12 cellular contexts compared by ENCODE assay signal in the genomic region with DNA sequence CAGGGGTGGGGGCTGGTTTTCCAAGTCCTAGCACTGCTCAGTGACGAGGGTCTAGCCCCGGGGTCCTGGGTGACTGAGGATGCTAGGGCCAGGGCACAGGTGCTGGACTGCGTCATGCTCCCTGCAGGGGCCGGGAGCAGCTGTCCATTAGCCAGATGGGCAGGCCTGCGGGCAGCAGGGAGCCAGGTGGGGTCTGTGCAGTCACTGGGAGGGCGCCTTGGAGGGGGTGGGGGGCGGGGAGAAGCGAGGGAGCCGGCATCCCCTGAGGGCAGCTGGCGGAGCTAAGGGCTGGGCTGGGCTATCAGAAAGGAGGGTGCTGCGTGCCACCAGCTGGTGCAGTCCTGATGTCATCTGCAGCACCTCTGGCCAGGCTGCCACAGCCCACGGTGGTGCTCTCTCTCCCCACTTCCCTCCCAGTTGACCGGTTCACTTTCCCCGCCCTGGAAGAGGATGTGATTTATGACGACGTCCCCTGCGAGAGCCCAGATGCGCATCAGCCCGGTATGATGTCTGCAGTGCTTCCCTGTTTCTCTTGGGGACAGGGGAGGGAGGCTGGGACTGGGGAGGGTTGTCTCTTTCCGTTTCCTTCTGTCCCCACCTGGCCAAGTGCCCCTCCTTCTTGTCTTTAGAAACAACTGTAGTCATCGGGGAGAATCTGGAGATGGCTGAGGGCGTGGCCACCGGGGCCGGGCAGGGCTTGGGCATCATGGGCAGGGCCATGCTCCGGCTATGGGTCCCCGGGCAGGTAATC.
DNase-seq lines count a peak whose midpoint lies in the region; ATAC-seq and TF ChIP-seq lines count a peak whose summit lies in the region.
"Had no signal": no experiment of that assay in that cellular context is flagged by ENCODE, and none has a peak within 500 bp of the region (broad histone marks: within the 10 kb centered on the region; RNA-seq: fewer than 3 reads in every experiment).

No MANE protein-coding gene starts in this region.

- ATAC-seq in GM21367 (IDR thresholded peaks at IDR 0.05; ENCODE audit: unreplicated experiment) (no peak), HG03135 (IDR thresholded peaks at IDR 0.05; ENCODE audit: unreplicated experiment) (no peak)

- H3K4me1 ChIP-seq in BLaER1 = peaks cover 56% of the 10 kb centered on the region
- peaks cover 5 to 45% (median 11%) of the 10 kb centered on the region in 3 donors for H3K4me1 ChIP-seq in esophagus squamous epithelium
- peaks cover 0 to 32% (median 0%) of the 10 kb centered on the region in 6 donors for H3K4me1 ChIP-seq in spleen

- H3K4me3 ChIP-seq in BLaER1 (no peak overlapping the region), esophagus squamous epithelium (no peak overlapping the region), spleen (no peak overlapping the region)

- no peaks in the 10 kb centered on the region for H3K9me3 ChIP-seq in BLaER1
- no peaks in the 10 kb centered on the region for H3K9me3 ChIP-seq in esophagus squamous epithelium
- no peaks in the 10 kb centered on the region for H3K9me3 ChIP-seq in spleen

- H3K27me3 ChIP-seq in BLaER1 (no peaks in the 10 kb centered on the region), esophagus squamous epithelium (no peaks in the 10 kb centered on the region), spleen (replicated peaks in 1 of 7) (peaks cover 0 to 9% (median 0%) of the 10 kb centered on the region in 7 donors)

- peaks cover 12% of the 10 kb centered on the region; the same call in 1 of the 2 replicates for H4K20me1 ChIP-seq in BLaER1

- H3K27ac ChIP-seq in BLaER1 (peak overlapping the region; percentile 73), esophagus squamous epithelium (peak overlapping the region in 3 of 4 donors; percentile 13 to 72 (median 67)), spleen (no peak overlapping the region)

- peak overlapping the region; percentile 78 for H3K4me2 ChIP-seq in BLaER1

- intact Hi-C loops in esophagus squamous epithelium (cut with DNase I) = no loop called here
- intact Hi-C loops in spleen (cut with DNase I; ENCODE audit: low total_unique reads) = no loop called here

- H3K36me3 ChIP-seq in BLaER1 = peaks cover 25% of the 10 kb centered on the region
- H3K36me3 ChIP-seq in esophagus squamous epithelium = peaks cover 0 to 73% (median 9%) of the 10 kb centered on the region in 3 donors
- peaks cover 0 to 39% (median 5%) of the 10 kb centered on the region in 6 donors for H3K36me3 ChIP-seq in spleen

- TF ChIP-seq CTCF in esophagus squamous epithelium (IDR thresholded peaks at IDR 0.05) = no peak
- TF ChIP-seq CTCF in spleen (IDR thresholded peaks at IDR 0.05 in 8 of 11, conservative IDR thresholded peaks at IDR 0.05 in 3 of 11) = no peak

- WGBS in esophagus squamous epithelium, 2 donors = 60% methylated on average over 9 of the region's 26 CpGs; no CpG with 5 or more reads in 1 of the 2 donors
- 51 to 59% (median 56%) methylated on average over 20 to 26 of the region's 26 CpGs for WGBS in spleen, 5 donors

- DNase-seq in NCI-H1417 (lab: John Stamatoyannopoulos, UW) (peak; percentile 62 to 92 (median 92)), NOMO-1 treated with dmso at 0.1 percent for 144 hours (lab: John Stamatoyannopoulos, UW; ENCODE audit: unreplicated experiment) (peak; percentile 83), esophagus squamous epithelium (lab: John Stamatoyannopoulos, UW) (no peak), spleen (no peak)
- DNase-seq in stimulated activated CD4-positive, alpha-beta T cell treated with anti-CD3 and anti-CD28 coated beads, Interleukin-15, amount 100 ng/mL, for 24 hours = no peak
- DNase-seq: DND-41; effector CD4-positive, alpha-beta T cell; foreskin fibroblast; NCI-H1048 had no signal

- TF ChIP-seq POLR2A in esophagus squamous epithelium (IDR thresholded peaks at IDR 0.05) = no peak
- TF ChIP-seq POLR2A in spleen (IDR thresholded peaks at IDR 0.05) = no peak

- H3K9ac ChIP-seq in BLaER1 = no peak overlapping the region

Comparison
In these comparisons a context has a peak if more than half of its experiments do, and no peak if none do; other contexts are left out.
1. H3K27ac ChIP-seq: peak in BLaER1 (single experiment) and esophagus squamous epithelium (3 of 4); none in spleen (0 of 8).
2. DNase-seq: peak in NCI-H1417 (3 of 3) and NOMO-1 treated with dmso at 0.1 percent for 144 hours (single experiment); none in esophagus squamous epithelium (single experiment), stimulated activated CD4-positive, alpha-beta T cell treated with anti-CD3 and anti-CD28 coated beads, Interleukin-15, amount 100 ng/mL, for 24 hours (single experiment) and spleen (single experiment).